Comparison of ENCODE assay signal across 1 cellular context in the genomic region with DNA sequence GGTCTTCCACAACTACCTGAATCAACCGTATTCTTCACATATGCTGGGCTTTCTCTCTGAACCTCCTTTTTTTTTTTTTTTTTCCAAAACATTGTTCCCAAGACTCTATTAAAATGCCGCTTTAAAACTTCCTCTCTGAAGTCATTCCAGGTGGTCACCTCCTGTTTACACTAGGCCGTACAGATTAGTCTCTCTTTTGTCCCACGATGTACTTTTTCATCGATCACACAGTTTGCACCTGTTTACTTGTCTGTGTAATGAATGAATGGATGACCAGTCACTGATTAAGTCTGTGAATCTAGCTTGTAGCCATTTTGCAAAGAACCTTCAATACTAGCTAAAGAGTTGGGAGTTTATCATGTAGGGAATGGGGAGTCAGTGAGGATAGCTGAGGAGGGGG.
TF ChIP-seq lines count a peak whose summit lies in the region.

No MANE protein-coding gene starts in this region.

TF ChIP-seq in HepG2, 621 proteins besides CTCF, POLR2A, EP300 and RAD21 (continued from another document and continues in another):
- TF ChIP-seq, protein P1, sequence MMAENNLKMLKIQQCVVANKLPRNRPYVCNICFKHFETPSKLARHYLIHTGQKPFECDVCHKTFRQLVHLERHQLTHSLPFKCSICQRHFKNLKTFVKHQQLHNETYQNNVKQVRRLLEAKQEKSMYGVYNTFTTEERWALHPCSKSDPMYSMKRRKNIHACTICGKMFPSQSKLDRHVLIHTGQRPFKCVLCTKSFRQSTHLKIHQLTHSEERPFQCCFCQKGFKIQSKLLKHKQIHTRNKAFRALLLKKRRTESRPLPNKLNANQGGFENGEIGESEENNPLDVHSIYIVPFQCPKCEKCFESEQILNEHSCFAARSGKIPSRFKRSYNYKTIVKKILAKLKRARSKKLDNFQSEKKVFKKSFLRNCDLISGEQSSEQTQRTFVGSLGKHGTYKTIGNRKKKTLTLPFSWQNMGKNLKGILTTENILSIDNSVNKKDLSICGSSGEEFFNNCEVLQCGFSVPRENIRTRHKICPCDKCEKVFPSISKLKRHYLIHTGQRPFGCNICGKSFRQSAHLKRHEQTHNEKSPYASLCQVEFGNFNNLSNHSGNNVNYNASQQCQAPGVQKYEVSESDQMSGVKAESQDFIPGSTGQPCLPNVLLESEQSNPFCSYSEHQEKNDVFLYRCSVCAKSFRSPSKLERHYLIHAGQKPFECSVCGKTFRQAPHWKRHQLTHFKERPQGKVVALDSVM (CRISPR knock-in tag; IDR thresholded peaks at IDR 0.05) = no peak
- TF ChIP-seq KDM4B (CRISPR knock-in tag; IDR thresholded peaks at IDR 0.05) = no peak
- TF ChIP-seq RXRB (CRISPR knock-in tag; IDR thresholded peaks at IDR 0.05; ENCODE audit: borderline replicate concordance) = peak; percentile 53; the same call in 1 of the 2 replicates
- TF ChIP-seq KLF9 (CRISPR knock-in tag; IDR thresholded peaks at IDR 0.05; ENCODE audit: low read depth) = no peak
- TF ChIP-seq, protein P2, sequence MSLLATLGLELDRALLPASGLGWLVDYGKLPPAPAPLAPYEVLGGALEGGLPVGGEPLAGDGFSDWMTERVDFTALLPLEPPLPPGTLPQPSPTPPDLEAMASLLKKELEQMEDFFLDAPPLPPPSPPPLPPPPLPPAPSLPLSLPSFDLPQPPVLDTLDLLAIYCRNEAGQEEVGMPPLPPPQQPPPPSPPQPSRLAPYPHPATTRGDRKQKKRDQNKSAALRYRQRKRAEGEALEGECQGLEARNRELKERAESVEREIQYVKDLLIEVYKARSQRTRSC (CRISPR knock-in tag; IDR thresholded peaks at IDR 0.05; ENCODE audit: low read depth) = no peak
- TF ChIP-seq, protein P3, sequence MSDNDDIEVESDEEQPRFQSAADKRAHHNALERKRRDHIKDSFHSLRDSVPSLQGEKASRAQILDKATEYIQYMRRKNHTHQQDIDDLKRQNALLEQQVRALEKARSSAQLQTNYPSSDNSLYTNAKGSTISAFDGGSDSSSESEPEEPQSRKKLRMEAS (IDR thresholded peaks at IDR 0.05) = no peak
- no peak for TF ChIP-seq FOXP1 (IDR thresholded peaks at IDR 0.05)
- peak; percentile 94 for TF ChIP-seq FOXP1 (CRISPR knock-in tag; IDR thresholded peaks at IDR 0.05)
- TF ChIP-seq, protein P4, sequence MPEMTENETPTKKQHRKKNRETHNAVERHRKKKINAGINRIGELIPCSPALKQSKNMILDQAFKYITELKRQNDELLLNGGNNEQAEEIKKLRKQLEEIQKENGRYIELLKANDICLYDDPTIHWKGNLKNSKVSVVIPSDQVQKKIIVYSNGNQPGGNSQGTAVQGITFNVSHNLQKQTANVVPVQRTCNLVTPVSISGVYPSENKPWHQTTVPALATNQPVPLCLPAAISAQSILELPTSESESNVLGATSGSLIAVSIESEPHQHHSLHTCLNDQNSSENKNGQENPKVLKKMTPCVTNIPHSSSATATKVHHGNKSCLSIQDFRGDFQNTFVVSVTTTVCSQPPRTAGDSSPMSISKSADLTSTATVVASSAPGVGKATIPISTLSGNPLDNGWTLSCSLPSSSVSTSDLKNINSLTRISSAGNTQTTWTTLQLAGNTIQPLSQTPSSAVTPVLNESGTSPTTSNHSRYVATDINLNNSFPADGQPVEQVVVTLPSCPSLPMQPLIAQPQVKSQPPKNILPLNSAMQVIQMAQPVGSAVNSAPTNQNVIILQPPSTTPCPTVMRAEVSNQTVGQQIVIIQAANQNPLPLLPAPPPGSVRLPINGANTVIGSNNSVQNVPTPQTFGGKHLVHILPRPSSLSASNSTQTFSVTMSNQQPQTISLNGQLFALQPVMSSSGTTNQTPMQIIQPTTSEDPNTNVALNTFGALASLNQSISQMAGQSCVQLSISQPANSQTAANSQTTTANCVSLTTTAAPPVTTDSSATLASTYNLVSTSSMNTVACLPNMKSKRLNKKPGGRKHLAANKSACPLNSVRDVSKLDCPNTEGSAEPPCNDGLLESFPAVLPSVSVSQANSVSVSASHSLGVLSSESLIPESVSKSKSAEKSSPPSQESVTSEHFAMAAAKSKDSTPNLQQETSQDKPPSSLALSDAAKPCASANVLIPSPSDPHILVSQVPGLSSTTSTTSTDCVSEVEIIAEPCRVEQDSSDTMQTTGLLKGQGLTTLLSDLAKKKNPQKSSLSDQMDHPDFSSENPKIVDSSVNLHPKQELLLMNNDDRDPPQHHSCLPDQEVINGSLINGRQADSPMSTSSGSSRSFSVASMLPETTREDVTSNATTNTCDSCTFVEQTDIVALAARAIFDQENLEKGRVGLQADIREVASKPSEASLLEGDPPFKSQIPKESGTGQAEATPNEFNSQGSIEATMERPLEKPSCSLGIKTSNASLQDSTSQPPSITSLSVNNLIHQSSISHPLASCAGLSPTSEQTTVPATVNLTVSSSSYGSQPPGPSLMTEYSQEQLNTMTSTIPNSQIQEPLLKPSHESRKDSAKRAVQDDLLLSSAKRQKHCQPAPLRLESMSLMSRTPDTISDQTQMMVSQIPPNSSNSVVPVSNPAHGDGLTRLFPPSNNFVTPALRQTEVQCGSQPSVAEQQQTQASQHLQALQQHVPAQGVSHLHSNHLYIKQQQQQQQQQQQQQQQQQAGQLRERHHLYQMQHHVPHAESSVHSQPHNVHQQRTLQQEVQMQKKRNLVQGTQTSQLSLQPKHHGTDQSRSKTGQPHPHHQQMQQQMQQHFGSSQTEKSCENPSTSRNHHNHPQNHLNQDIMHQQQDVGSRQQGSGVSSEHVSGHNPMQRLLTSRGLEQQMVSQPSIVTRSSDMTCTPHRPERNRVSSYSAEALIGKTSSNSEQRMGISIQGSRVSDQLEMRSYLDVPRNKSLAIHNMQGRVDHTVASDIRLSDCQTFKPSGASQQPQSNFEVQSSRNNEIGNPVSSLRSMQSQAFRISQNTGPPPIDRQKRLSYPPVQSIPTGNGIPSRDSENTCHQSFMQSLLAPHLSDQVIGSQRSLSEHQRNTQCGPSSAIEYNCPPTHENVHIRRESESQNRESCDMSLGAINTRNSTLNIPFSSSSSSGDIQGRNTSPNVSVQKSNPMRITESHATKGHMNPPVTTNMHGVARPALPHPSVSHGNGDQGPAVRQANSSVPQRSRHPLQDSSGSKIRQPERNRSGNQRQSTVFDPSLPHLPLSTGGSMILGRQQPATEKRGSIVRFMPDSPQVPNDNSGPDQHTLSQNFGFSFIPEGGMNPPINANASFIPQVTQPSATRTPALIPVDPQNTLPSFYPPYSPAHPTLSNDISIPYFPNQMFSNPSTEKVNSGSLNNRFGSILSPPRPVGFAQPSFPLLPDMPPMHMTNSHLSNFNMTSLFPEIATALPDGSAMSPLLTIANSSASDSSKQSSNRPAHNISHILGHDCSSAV (CRISPR knock-in tag; IDR thresholded peaks at IDR 0.05; ENCODE audit: borderline replicate concordance) = no peak
- TF ChIP-seq YEATS4 (CRISPR knock-in tag; IDR thresholded peaks at IDR 0.05; ENCODE audit: borderline replicate concordance) = no peak
- TF ChIP-seq KDM6A (CRISPR knock-in tag; IDR thresholded peaks at IDR 0.05; ENCODE audit: low read depth) = no peak
- TF ChIP-seq ZNF256 (CRISPR knock-in tag; conservative IDR thresholded peaks at IDR 0.05) = no peak
- no peak for TF ChIP-seq ZNF292 (CRISPR knock-in tag; IDR thresholded peaks at IDR 0.05; ENCODE audit: borderline replicate concordance, low read depth)
- no peak for TF ChIP-seq NFYB (CRISPR knock-in tag; IDR thresholded peaks at IDR 0.05)
- TF ChIP-seq HNRNPL (IDR thresholded peaks at IDR 0.05; ENCODE audit: low read depth, low read length) = no peak
- TF ChIP-seq ZNF225 (CRISPR knock-in tag; IDR thresholded peaks at IDR 0.05) = no peak
- TF ChIP-seq ZFAT (CRISPR knock-in tag; conservative IDR thresholded peaks at IDR 0.05) = no peak
- no peak for TF ChIP-seq ZNF879 (CRISPR knock-in tag; IDR thresholded peaks at IDR 0.05)
- TF ChIP-seq ZBTB39 (CRISPR knock-in tag; IDR thresholded peaks at IDR 0.05) = no peak
- TF ChIP-seq ZNF224 (CRISPR knock-in tag; IDR thresholded peaks at IDR 0.05) = no peak
- TF ChIP-seq ZNF547 (CRISPR knock-in tag; IDR thresholded peaks at IDR 0.05) = no peak
- peak in 1 of 2 experiments; percentile 41; a peak in 1 of 4 replicates for TF ChIP-seq KLF16 (CRISPR knock-in tag; IDR thresholded peaks at IDR 0.05)
- TF ChIP-seq, protein P5, sequence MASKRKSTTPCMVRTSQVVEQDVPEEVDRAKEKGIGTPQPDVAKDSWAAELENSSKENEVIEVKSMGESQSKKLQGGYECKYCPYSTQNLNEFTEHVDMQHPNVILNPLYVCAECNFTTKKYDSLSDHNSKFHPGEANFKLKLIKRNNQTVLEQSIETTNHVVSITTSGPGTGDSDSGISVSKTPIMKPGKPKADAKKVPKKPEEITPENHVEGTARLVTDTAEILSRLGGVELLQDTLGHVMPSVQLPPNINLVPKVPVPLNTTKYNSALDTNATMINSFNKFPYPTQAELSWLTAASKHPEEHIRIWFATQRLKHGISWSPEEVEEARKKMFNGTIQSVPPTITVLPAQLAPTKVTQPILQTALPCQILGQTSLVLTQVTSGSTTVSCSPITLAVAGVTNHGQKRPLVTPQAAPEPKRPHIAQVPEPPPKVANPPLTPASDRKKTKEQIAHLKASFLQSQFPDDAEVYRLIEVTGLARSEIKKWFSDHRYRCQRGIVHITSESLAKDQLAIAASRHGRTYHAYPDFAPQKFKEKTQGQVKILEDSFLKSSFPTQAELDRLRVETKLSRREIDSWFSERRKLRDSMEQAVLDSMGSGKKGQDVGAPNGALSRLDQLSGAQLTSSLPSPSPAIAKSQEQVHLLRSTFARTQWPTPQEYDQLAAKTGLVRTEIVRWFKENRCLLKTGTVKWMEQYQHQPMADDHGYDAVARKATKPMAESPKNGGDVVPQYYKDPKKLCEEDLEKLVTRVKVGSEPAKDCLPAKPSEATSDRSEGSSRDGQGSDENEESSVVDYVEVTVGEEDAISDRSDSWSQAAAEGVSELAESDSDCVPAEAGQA (IDR thresholded peaks at IDR 0.05; ENCODE audit: low read depth) = no peak
- TF ChIP-seq, protein P5 (CRISPR knock-in tag; IDR thresholded peaks at IDR 0.05; ENCODE audit: borderline replicate concordance) = no peak
- TF ChIP-seq, protein P6, sequence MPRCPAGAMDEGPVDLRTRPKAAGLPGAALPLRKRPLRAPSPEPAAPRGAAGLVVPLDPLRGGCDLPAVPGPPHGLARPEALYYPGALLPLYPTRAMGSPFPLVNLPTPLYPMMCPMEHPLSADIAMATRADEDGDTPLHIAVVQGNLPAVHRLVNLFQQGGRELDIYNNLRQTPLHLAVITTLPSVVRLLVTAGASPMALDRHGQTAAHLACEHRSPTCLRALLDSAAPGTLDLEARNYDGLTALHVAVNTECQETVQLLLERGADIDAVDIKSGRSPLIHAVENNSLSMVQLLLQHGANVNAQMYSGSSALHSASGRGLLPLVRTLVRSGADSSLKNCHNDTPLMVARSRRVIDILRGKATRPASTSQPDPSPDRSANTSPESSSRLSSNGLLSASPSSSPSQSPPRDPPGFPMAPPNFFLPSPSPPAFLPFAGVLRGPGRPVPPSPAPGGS (CRISPR knock-in tag; IDR thresholded peaks at IDR 0.05) = no peak
- TF ChIP-seq SMC3 (IDR thresholded peaks at IDR 0.05; ENCODE audit: low read length) = no peak
- TF ChIP-seq ZNF24 (IDR thresholded peaks at IDR 0.05) = peak; percentile 81
- 0 out of 2 replicates have a peak, but pooled peaks have one; percentile 8 for TF ChIP-seq ZNF264 (CRISPR knock-in tag; IDR thresholded peaks at IDR 0.05)
- TF ChIP-seq, protein P7, sequence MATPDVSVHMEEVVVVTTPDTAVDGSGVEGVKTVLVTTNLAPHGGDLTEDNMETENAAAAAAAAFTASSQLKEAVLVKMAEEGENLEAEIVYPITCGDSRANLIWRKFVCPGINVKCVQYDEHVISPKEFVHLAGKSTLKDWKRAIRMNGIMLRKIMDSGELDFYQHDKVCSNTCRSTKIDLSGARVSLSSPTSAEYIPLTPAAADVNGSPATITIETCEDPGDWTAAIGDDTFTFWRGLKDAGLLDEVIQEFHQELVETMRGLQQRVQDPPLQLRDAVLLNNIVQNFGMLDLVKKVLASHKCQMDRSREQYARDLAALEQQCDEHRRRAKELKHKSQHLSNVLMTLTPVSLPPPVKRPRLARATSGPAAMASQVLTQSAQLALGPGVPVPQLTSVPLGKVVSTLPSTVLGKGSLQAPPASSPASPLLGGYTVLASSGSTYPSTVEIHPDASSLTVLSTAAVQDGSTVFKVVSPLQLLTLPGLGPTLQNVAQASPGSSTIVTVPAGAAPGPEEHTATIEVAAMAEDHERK (CRISPR knock-in tag; IDR thresholded peaks at IDR 0.05; ENCODE audit: low read depth) = no peak
- TF ChIP-seq ZNF780A (CRISPR knock-in tag; IDR thresholded peaks at IDR 0.05) = no peak
- TF ChIP-seq THAP11 (CRISPR knock-in tag; IDR thresholded peaks at IDR 0.05) = no peak
- no peak for TF ChIP-seq ZNF619 (CRISPR knock-in tag; IDR thresholded peaks at IDR 0.05)
